2 cellular contexts compared by ENCODE assay signal in the genomic region with DNA sequence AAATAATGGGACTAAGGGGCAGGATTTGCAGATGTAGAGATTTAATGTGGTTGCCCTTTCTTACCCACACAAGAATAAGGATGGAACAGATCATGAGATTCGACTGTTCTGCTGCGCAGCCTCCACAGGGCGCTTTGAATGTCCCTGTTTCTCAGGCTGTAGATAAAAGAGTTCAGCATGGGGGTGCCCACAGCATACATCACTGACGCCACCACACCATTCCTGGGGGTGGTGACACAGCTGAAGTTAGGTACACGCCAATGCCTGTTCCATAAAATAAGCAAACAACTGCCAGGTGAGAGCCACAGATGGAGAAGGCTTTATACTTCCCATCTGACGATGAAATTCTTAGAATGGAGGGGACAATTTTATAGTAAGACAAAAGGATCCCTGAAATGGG. TPM values are rescaled to one million over a fixed set of nuclear protein-coding genes. Genes with fewer than 3 reads are reported as not detected.
"Had no signal": no experiment of that assay in that cellular context is flagged by ENCODE, and none has a peak within 500 bp of the region (broad histone marks: within the 10 kb centered on the region; RNA-seq: fewer than 3 reads in every experiment).

No MANE protein-coding gene starts in this region.

RNA-seq across cellular contexts. Expression of a gene that starts 24.9 kb away (rescaled TPM):
- total RNA-seq: astrocyte, body of pancreas had no signal
